In genomic region chr10:7756360-7756992, GRCh38 we compare ENCODE assay signal across 8 cellular contexts. TPM values are rescaled to one million over a fixed set of nuclear protein-coding genes. Genes with fewer than 3 reads are reported as not detected.
DNase-seq lines count a peak whose midpoint lies in the region; ATAC-seq, FAIRE-seq and TF ChIP-seq lines count a peak whose summit lies in the region.

No MANE protein-coding gene starts in this region.

- POLR2A ChIA-PET in A549 (lab: Yijun Ruan, JAX) = interaction anchor here (0.7 kb wide), 1 partner anchor 31 kb away, joined by 3 read pairs; the partner anchor contains the start of genes ATP5F1C and KIN

- FAIRE-seq in A549 (lab: Jason Lieb, UNC) = no peak

- no peaks in the 10 kb centered on the region for H3K9me3 Mint-ChIP-seq in neural crest cell

- no peak overlapping the region for H3K27ac ChIP-seq in A549
- no peak overlapping the region for H3K27ac ChIP-seq in colonic mucosa
- no peak overlapping the region for H3K27ac ChIP-seq in tibial artery

- H3K9me3 ChIP-seq in A549 (no peaks in the 10 kb centered on the region), colonic mucosa (no peaks in the 10 kb centered on the region), tibial artery (no peaks in the 10 kb centered on the region)

- H3K27ac Mint-ChIP-seq in neural crest cell (ENCODE audit: unreplicated experiment) = no peak overlapping the region

- ATAC-seq in A549 = peak in 1 of 2 experiments; percentile 68; a peak in 3 of 6 replicates

- TF ChIP-seq CTCF in A549 (IDR thresholded peaks at IDR 0.05) (peak; percentile 26; the same call in 2 of the 3 replicates), GM12873 (IDR thresholded peaks at IDR 0.05; ENCODE audit: insufficient read depth, low read depth, low read length, missing control alignments) (peak; percentile 65), colonic mucosa (IDR thresholded peaks at IDR 0.05) (peak; percentile 36), neural crest cell (conservative IDR thresholded peaks at IDR 0.05) (peak; percentile 49), tibial artery (IDR thresholded peaks at IDR 0.05) (no peak)

- H3K36me3 ChIP-seq in colonic mucosa (no peaks in the 10 kb centered on the region), tibial artery (peaks cover 84 to 91% (median 88%) of the 10 kb centered on the region in 3 donors)

- DNase-seq in A549 (ENCODE audit: low read depth in 1 of 2, low spot score in 1 of 2) (peak; percentile 12 to 45), NCI-H69 (lab: John Stamatoyannopoulos, UW) (peak; percentile 45), colonic mucosa (peak; percentile 37), neural crest cell (ENCODE audit: low read depth, low spot score) (no peak), NCI-H1694 (lab: John Stamatoyannopoulos, UW) (no peak), NCI-H1436 (lab: John Stamatoyannopoulos, UW) (no peak), tibial artery (no peak)

- H3K4me1 ChIP-seq in A549 (no peaks in the 10 kb centered on the region), colonic mucosa (no peaks in the 10 kb centered on the region), tibial artery (no peaks in the 10 kb centered on the region)

- CTCF ChIA-PET in A549 (lab: Yijun Ruan, JAX) = interaction anchor here (2.0 kb wide), 1 partner anchor 17 kb away, joined by 7 read pairs; no protein-coding TSS in a partner anchor

- intact Hi-C loops in colonic mucosa (cut with DNase I) (loop anchor here (10.0 kb wide), 1 partner anchor 1548 kb away; no protein-coding TSS in a partner anchor), tibial artery (cut with DNase I; ENCODE audit: low total_unique reads) (no loop called here)

- H3K4me1 Mint-ChIP-seq in neural crest cell = no peaks in the 10 kb centered on the region

- WGBS in A549 (ENCODE audit: missing lambda C conversion rate) = 88% methylated on average over 7 of the region's 7 CpGs

- TF ChIP-seq RAD21 in A549 (conservative IDR thresholded peaks at IDR 0.05 in 1 of 2, IDR thresholded peaks at IDR 0.05 in 1 of 2) = peak in 1 of 2 experiments; percentile 40; a peak in 2 of 5 replicates

- no peak overlapping the region for H3K4me2 ChIP-seq in A549

- H3K27me3 Mint-ChIP-seq in neural crest cell (ENCODE audit: low read depth) = no peaks in the 10 kb centered on the region

- no peak overlapping the region for H3K4me3 ChIP-seq in A549
- no peak overlapping the region for H3K4me3 ChIP-seq in colonic mucosa
- no peak overlapping the region for H3K4me3 ChIP-seq in tibial artery

- H3K9ac ChIP-seq in colonic mucosa (ENCODE audit: low read depth in 2 of 2, low read length in 2 of 2) = no peak overlapping the region

- H3K4me3 Mint-ChIP-seq in neural crest cell = no peak overlapping the region

- H3K36me3 Mint-ChIP-seq in neural crest cell (ENCODE audit: low read depth) = peaks cover 31% of the 10 kb centered on the region

- TF ChIP-seq EP300 in A549 (IDR thresholded peaks at IDR 0.05) = no peak

- H3K27me3 ChIP-seq in colonic mucosa = no peaks in the 10 kb centered on the region
- H3K27me3 ChIP-seq in tibial artery = no peaks in the 10 kb centered on the region

- no peak for TF ChIP-seq POLR2A in A549 (IDR thresholded peaks at IDR 0.05; ENCODE audit: low read length)

TF ChIP-seq in A549, 52 proteins besides CTCF, POLR2A, EP300 and RAD21:
- 0 out of 3 replicates have a peak, but pooled peaks have one; percentile 9 for TF ChIP-seq SMC3 (IDR thresholded peaks at IDR 0.05)
- no peak for TF ChIP-seq CEBPB (IDR thresholded peaks at IDR 0.05)
TF ChIP-seq in A549: peak in this region for 1.

RNA-seq across cellular contexts. Expression of gene KIN, which starts 31.3 kb away (rescaled TPM):
- 10.0 and 19.0 TPM in 2 replicates for polyA plus RNA-seq in A549 (2011; rRNA removed)
- polyA plus RNA-seq in A549 (2012; cell fraction: cytosol; rRNA removed) = 1.4 and 2.1 TPM in 2 replicates
- polyA plus RNA-seq in A549 (2012; cell fraction: nucleus; rRNA removed) = 0.79 and 1.7 TPM in 2 replicates
- 8.0 to 8.3 TPM (median 8.3 TPM) in 3 replicates for polyA plus RNA-seq in A549 (2017; fragmentation: RNase III; extraction: RNeasy Plus Mini Kit Qiagen cat#74134 plus additional on column Dnase treatment)
- 2.2 and 2.5 TPM in 2 replicates for polyA minus RNA-seq in A549 (2011; rRNA and poly(A)+ RNA removed)
- 10 to 100 TPM; 10.9 to 11.6 TPM for total RNA-seq in colonic mucosa
- 14.1 and 17.3 TPM in 2 replicates for total RNA-seq in neural crest cell

RNA-seq across cellular contexts. Expression of gene ATP5F1C, which starts 31.5 kb away (rescaled TPM):
- polyA plus RNA-seq in A549 (2011; rRNA removed) (532 and 555 TPM in 2 replicates), A549 (2017; fragmentation: RNase III; extraction: RNeasy Plus Mini Kit Qiagen cat#74134 plus additional on column Dnase treatment) (432 to 458 TPM (median 447 TPM) in 3 replicates)
- 296 and 340 TPM in 2 replicates for polyA plus RNA-seq in A549 (2012; cell fraction: cytosol; rRNA removed)
- polyA plus RNA-seq in A549 (2012; cell fraction: nucleus; rRNA removed) = 90.5 and 99.1 TPM in 2 replicates
- 154 and 162 TPM in 2 replicates for polyA minus RNA-seq in A549 (2011; rRNA and poly(A)+ RNA removed)
- total RNA-seq in colonic mucosa (100 to 1,000 TPM; 444 to 610 TPM), neural crest cell (241 and 245 TPM in 2 replicates)

RNA-seq across cellular contexts. Expression of gene ITIH2, which starts 53.4 kb away (rescaled TPM):
- polyA plus RNA-seq in A549 (2011; rRNA removed) = 0.54 and 0.83 TPM in 2 replicates
- polyA plus RNA-seq in A549 (2012; cell fraction: cytosol; rRNA removed) = 0.03 TPM in 2 replicates
- 0.05 TPM in 2 replicates for polyA plus RNA-seq in A549 (2012; cell fraction: nucleus; rRNA removed)
- 0.31 to 0.34 TPM (median 0.32 TPM) in 3 replicates for polyA plus RNA-seq in A549 (2017; fragmentation: RNase III; extraction: RNeasy Plus Mini Kit Qiagen cat#74134 plus additional on column Dnase treatment)
- 0.34 and 0.66 TPM in 2 replicates for polyA minus RNA-seq in A549 (2011; rRNA and poly(A)+ RNA removed)
- 1 to 10 TPM in 1 of 2 donors, not detected in 1; 1.6 TPM for total RNA-seq in colonic mucosa
- not detected in 2 replicates for total RNA-seq in neural crest cell

Comparison
In these comparisons a context has a peak if more than half of its experiments do, and no peak if none do; other contexts are left out.
1. DNase-seq: peak in A549 (2 of 2), NCI-H69 (single experiment) and colonic mucosa (single experiment); none in neural crest cell (single experiment), NCI-H1694 (single experiment), NCI-H1436 (single experiment) and tibial artery (0 of 2).
2. CTCF ChIP-seq: peak in A549 (single experiment), GM12873 (single experiment), colonic mucosa (single experiment) and neural crest cell (single experiment); none in tibial artery (0 of 2).